ENCODE assay signal across 34 cellular contexts in genomic region chr2:239101071-239101470, GRCh38.
"Had no signal": no experiment of that assay in that cellular context is flagged by ENCODE, and none has a peak within 500 bp of the region (broad histone marks: within the 10 kb centered on the region; RNA-seq: fewer than 3 reads in every experiment).

No MANE protein-coding gene starts in this region.

- H3K4me1 Mint-ChIP-seq: activated B cell treated with CpG ODN at 0.5 μM for 24 hours; activated CD4-positive, alpha-beta T cell treated with anti-CD3 and anti-CD28 coated beads, Interleukin-2, amount 10 ng/mL, durations not matched to agents 24 days and 14 days; activated naive CD4-positive, alpha-beta T cell treated with anti-CD3 and anti-CD28 coated beads, Interleukin-2, amount 50 U/mL, for 24 hours; activated naive CD8-positive, alpha-beta T cell treated with anti-CD3 and anti-CD28 coated beads, Interleukin-2, amount 50 U/mL, for 24 hours; activated T-helper 17 cell treated with anti-CD3 and anti-CD28 coated beads, Interleukin-2, amount 50 U/mL, for 72 hours; central memory CD8-positive, alpha-beta T cell; T-cell had no signal

- H3K27ac ChIP-seq: ascending aorta, cardiac muscle cell, VCaP had no signal

- H3K36me3 ChIP-seq: cardiac muscle cell had no signal

- H3K9me3 Mint-ChIP-seq: activated B cell treated with CpG ODN at 0.5 μM for 24 hours; activated CD4-positive, alpha-beta memory T cell treated with anti-CD3 and anti-CD28 coated beads for 36 hours; activated CD4-positive, alpha-beta T cell treated with anti-CD3 and anti-CD28 coated beads, Interleukin-2, amount 10 ng/mL, durations not matched to agents 24 days and 14 days; activated CD8-positive, alpha-beta T cell treated with anti-CD3 and anti-CD28 coated beads for 36 hours; activated naive CD4-positive, alpha-beta T cell treated with anti-CD3 and anti-CD28 coated beads, Interleukin-2, amount 50 U/mL, for 24 hours; activated naive CD8-positive, alpha-beta T cell treated with anti-CD3 and anti-CD28 coated beads, Interleukin-2, amount 10 ng/mL, durations not matched to agents 7 days and 5 days; activated naive CD8-positive, alpha-beta T cell treated with anti-CD3 and anti-CD28 coated beads, Interleukin-2, amount 50 U/mL, for 24 hours; activated T-cell treated with anti-CD3 and anti-CD28 coated beads, Interleukin-2, amount 50 U/mL, for 4 hours; activated T-cell treated with anti-CD3 and anti-CD28 coated beads, Interleukin-2, amount 50 U/mL, for 72 hours; activated T-helper 1 cell treated with anti-CD3 and anti-CD28 coated beads, Interleukin-12 subunit alpha, Interleukin-12 subunit beta, Interleukin-2, Interleukin-4 antibody, amounts not matched to agents 30 ng/mL and 10 ng/mL and 1 ng/mL, durations not matched to agents 14 hours and 24 hours and 36 hours; activated T-helper 17 cell treated with anti-CD3 and anti-CD28 coated beads, Interleukin-2, amount 50 U/mL, for 72 hours; brain; central memory CD8-positive, alpha-beta T cell; T-cell; T-helper 2 cell treated with Interferon-gamma antibody and Interleukin-4, amounts not matched to agents 5 μg/mL and 100 μg/mL, for 36 hours had no signal

- H3K4me3 ChIP-seq: ascending aorta, cardiac muscle cell had no signal

- H3K27ac Mint-ChIP-seq: activated B cell treated with CpG ODN at 0.5 μM for 24 hours; activated CD4-positive, alpha-beta memory T cell treated with anti-CD3 and anti-CD28 coated beads for 36 hours; activated CD4-positive, alpha-beta T cell treated with anti-CD3 and anti-CD28 coated beads, Interleukin-2, amount 10 ng/mL, durations not matched to agents 24 days and 14 days; activated CD8-positive, alpha-beta T cell treated with anti-CD3 and anti-CD28 coated beads for 36 hours; activated naive CD4-positive, alpha-beta T cell treated with anti-CD3 and anti-CD28 coated beads, Interleukin-2, amount 50 U/mL, for 24 hours; activated naive CD8-positive, alpha-beta T cell treated with anti-CD3 and anti-CD28 coated beads, Interleukin-2, amount 10 ng/mL, durations not matched to agents 7 days and 5 days; activated naive CD8-positive, alpha-beta T cell treated with anti-CD3 and anti-CD28 coated beads, Interleukin-2, amount 50 U/mL, for 24 hours; activated T-cell treated with anti-CD3 and anti-CD28 coated beads, Interleukin-2, amount 50 U/mL, for 72 hours; activated T-helper 1 cell treated with anti-CD3 and anti-CD28 coated beads, Interleukin-12 subunit alpha, Interleukin-12 subunit beta, Interleukin-2, Interleukin-4 antibody, amounts not matched to agents 30 ng/mL and 10 ng/mL and 1 ng/mL, durations not matched to agents 14 hours and 24 hours and 36 hours; activated T-helper 17 cell treated with anti-CD3 and anti-CD28 coated beads, Interleukin-2, amount 50 U/mL, for 72 hours; T-cell; T-helper 2 cell treated with Interferon-gamma antibody and Interleukin-4, amounts not matched to agents 5 μg/mL and 100 μg/mL, for 36 hours had no signal

- H3K9me3 ChIP-seq: ascending aorta had no signal

- H3K27me3 Mint-ChIP-seq: activated B cell treated with CpG ODN at 0.5 μM for 24 hours; activated CD4-positive, alpha-beta memory T cell treated with anti-CD3 and anti-CD28 coated beads for 36 hours; activated CD4-positive, alpha-beta T cell treated with anti-CD3 and anti-CD28 coated beads, Interleukin-2, amount 10 ng/mL, durations not matched to agents 24 days and 14 days; activated CD8-positive, alpha-beta T cell treated with anti-CD3 and anti-CD28 coated beads for 36 hours; activated naive CD4-positive, alpha-beta T cell treated with anti-CD3 and anti-CD28 coated beads, Interleukin-2, amount 50 U/mL, for 24 hours; activated naive CD8-positive, alpha-beta T cell treated with anti-CD3 and anti-CD28 coated beads, Interleukin-2, amount 10 ng/mL, durations not matched to agents 7 days and 5 days; activated naive CD8-positive, alpha-beta T cell treated with anti-CD3 and anti-CD28 coated beads, Interleukin-2, amount 50 U/mL, for 24 hours; activated T-helper 17 cell treated with anti-CD3 and anti-CD28 coated beads, Interleukin-2, amount 50 U/mL, for 72 hours; central memory CD8-positive, alpha-beta T cell; T-cell had no signal

- H3K4me3 Mint-ChIP-seq: activated B cell treated with CpG ODN at 0.5 μM for 24 hours; activated CD4-positive, alpha-beta memory T cell treated with anti-CD3 and anti-CD28 coated beads for 36 hours; activated CD4-positive, alpha-beta T cell treated with anti-CD3 and anti-CD28 coated beads, Interleukin-2, amount 10 ng/mL, durations not matched to agents 24 days and 14 days; activated CD8-positive, alpha-beta T cell treated with anti-CD3 and anti-CD28 coated beads for 36 hours; activated naive CD4-positive, alpha-beta T cell treated with anti-CD3 and anti-CD28 coated beads, Interleukin-2, amount 50 U/mL, for 24 hours; activated naive CD8-positive, alpha-beta T cell treated with anti-CD3 and anti-CD28 coated beads, Interleukin-2, amount 10 ng/mL, durations not matched to agents 7 days and 5 days; activated naive CD8-positive, alpha-beta T cell treated with anti-CD3 and anti-CD28 coated beads, Interleukin-2, amount 50 U/mL, for 24 hours; activated T-cell treated with anti-CD3 and anti-CD28 coated beads, Interleukin-2, amount 50 U/mL, for 4 hours; activated T-cell treated with anti-CD3 and anti-CD28 coated beads, Interleukin-2, amount 50 U/mL, for 72 hours; activated T-helper 1 cell treated with anti-CD3 and anti-CD28 coated beads, Interleukin-12 subunit alpha, Interleukin-12 subunit beta, Interleukin-2, Interleukin-4 antibody, amounts not matched to agents 30 ng/mL and 10 ng/mL and 1 ng/mL, durations not matched to agents 14 hours and 24 hours and 36 hours; activated T-helper 17 cell treated with anti-CD3 and anti-CD28 coated beads, Interleukin-2, amount 50 U/mL, for 72 hours; brain; central memory CD8-positive, alpha-beta T cell; T-cell; T-helper 2 cell treated with Interferon-gamma antibody and Interleukin-4, amounts not matched to agents 5 μg/mL and 100 μg/mL, for 36 hours had no signal

- H3K27me3 ChIP-seq: ascending aorta, cardiac muscle cell had no signal

- DNase-seq: activated B cell treated with CpG ODN at 0.5 μM for 24 hours; activated CD4-positive, alpha-beta memory T cell treated with anti-CD3 and anti-CD28 coated beads for 36 hours; activated CD4-positive, alpha-beta T cell treated with anti-CD3 and anti-CD28 coated beads for 4 hours; activated CD4-positive, alpha-beta T cell treated with anti-CD3 and anti-CD28 coated beads, Interleukin-2, amount 10 ng/mL, durations not matched to agents 24 days and 14 days; activated CD4-positive, alpha-beta T cell treated with anti-CD3 and anti-CD28 coated beads, Interleukin-2, amount 50 U/mL, for 1 hour; activated CD4-positive, alpha-beta T cell treated with anti-CD3 and anti-CD28 coated beads, Interleukin-2, amount 50 U/mL, for 4 hours; activated CD4-positive, CD25-positive, alpha-beta regulatory T cell treated with anti-CD3 and anti-CD28 coated beads, Interleukin-2, amount 50 U/mL, for 72 hours; activated CD8-positive, alpha-beta memory T cell treated with anti-CD3 and anti-CD28 coated beads, Interleukin-2, amount 50 U/mL, for 4 hours; activated CD8-positive, alpha-beta T cell treated with anti-CD3 and anti-CD28 coated beads for 36 hours; activated effector memory CD4-positive, alpha-beta T cell treated with anti-CD3 and anti-CD28 coated beads, Interleukin-2, amount 50 U/mL, for 16 hours; activated gamma-delta T cell treated with Interleukin-2 at 50 U/mL for 16 hours; activated naive CD4-positive, alpha-beta T cell; activated naive CD8-positive, alpha-beta T cell treated with anti-CD3 and anti-CD28 coated beads, Interleukin-2, amount 10 ng/mL, durations not matched to agents 7 days and 5 days; activated naive CD8-positive, alpha-beta T cell treated with anti-CD3 and anti-CD28 coated beads, Interleukin-2, amount 50 U/mL, for 24 hours; activated T-cell treated with anti-CD3 and anti-CD28 coated beads for 4 hours; activated T-cell treated with anti-CD3 and anti-CD28 coated beads, Interleukin-2, amount 50 U/mL, for 1 hour; activated T-cell treated with anti-CD3 and anti-CD28 coated beads, Interleukin-2, amount 50 U/mL, for 4 hours; activated T-cell treated with anti-CD3 and anti-CD28 coated beads, Interleukin-2, amount 50 U/mL, for 72 hours; amygdala; anterior cingulate cortex; caudate nucleus; cerebellar nuclear complex; T-cell; T-helper 2 cell; T-helper 9 cell had no signal
